10 cellular contexts compared by ENCODE assay signal in genomic region chr10:22379059-22379458, GRCh38. TPM values are rescaled to one million over a fixed set of nuclear protein-coding genes. Genes with fewer than 3 reads are reported as not detected.
DNase-seq lines count a peak whose midpoint lies in the region; ATAC-seq and TF ChIP-seq lines count a peak whose summit lies in the region.
"Had no signal": no experiment of that assay in that cellular context is flagged by ENCODE, and none has a peak within 500 bp of the region (broad histone marks: within the 10 kb centered on the region; RNA-seq: fewer than 3 reads in every experiment).

No MANE protein-coding gene starts in this region.

- peak overlapping the region; percentile 16 for H3K4me2 ChIP-seq in SU-DHL-6 (ENCODE audit: low read depth, low read length, poor library complexity, severe bottlenecking)

- no peaks in the 10 kb centered on the region for H3K79me2 ChIP-seq in SU-DHL-6 (ENCODE audit: insufficient read depth, low read length)

- H3K4me1 ChIP-seq in right lobe of liver = no peaks in the 10 kb centered on the region
- no peaks in the 10 kb centered on the region for H3K4me1 ChIP-seq in left ventricle myocardium inferior
- H3K4me1 ChIP-seq: right atrium auricular region had no signal

- WGBS in right lobe of liver (ENCODE audit: insufficient coverage, low coverage, low lambda C conversion rate, missing lambda C conversion rate) = 45% methylated on average over 2 of the region's 3 CpGs

- DNase-seq in stimulated activated CD4-positive, alpha-beta T cell treated with anti-CD3 and anti-CD28 coated beads, Interleukin-15, amount 100 ng/mL, for 24 hours = peak; percentile 73
- DNase-seq in right lobe of liver = no peak
- no peak for DNase-seq in left ventricle myocardium inferior
- no peak for DNase-seq in A172 (ENCODE audit: low spot score)

- H3F3A ChIP-seq in SU-DHL-6 (ENCODE audit: insufficient read depth) = no peaks in the 10 kb centered on the region

- no peak for TF ChIP-seq POLR2A in right lobe of liver (IDR thresholded peaks at IDR 0.05)

- H3K9me3 ChIP-seq in SU-DHL-6 (ENCODE audit: insufficient read depth, low read length) (no peaks in the 10 kb centered on the region), right lobe of liver (no peaks in the 10 kb centered on the region), left ventricle myocardium inferior (replicated peaks) (no peaks in the 10 kb centered on the region)
- H3K9me3 ChIP-seq: right atrium auricular region had no signal

- intact Hi-C loops in right lobe of liver (cut with DNase I) (no loop called here), left ventricle myocardium inferior (cut with micrococcal nuclease) (no loop called here)

- H3K27ac ChIP-seq in SU-DHL-6 (ENCODE audit: low read depth, low read length) (no peak overlapping the region), right lobe of liver (no peak overlapping the region), left ventricle myocardium inferior (replicated peaks) (no peak overlapping the region)
- H3K27ac ChIP-seq: right atrium auricular region had no signal

- no peaks in the 10 kb centered on the region for H3K27me3 ChIP-seq in SU-DHL-6 (ENCODE audit: low read length)
- no peaks in the 10 kb centered on the region for H3K27me3 ChIP-seq in right lobe of liver
- H3K27me3 ChIP-seq in left ventricle myocardium inferior (ENCODE audit: low read depth) = no peaks in the 10 kb centered on the region
- H3K27me3 ChIP-seq: right atrium auricular region had no signal

- H3K4me3 ChIP-seq in SU-DHL-6 (ENCODE audit: insufficient read depth, low read length, poor library complexity, severe bottlenecking) (no peak overlapping the region), right lobe of liver (no peak overlapping the region), left ventricle myocardium inferior (no peak overlapping the region)
- H3K4me3 ChIP-seq: right atrium auricular region had no signal

- TF ChIP-seq CTCF in SU-DHL-6 (IDR thresholded peaks at IDR 0.05; ENCODE audit: insufficient read depth, low read length, poor library complexity, severe bottlenecking) = no peak
- no peak for TF ChIP-seq CTCF in right lobe of liver (IDR thresholded peaks at IDR 0.05)
- TF ChIP-seq CTCF in left ventricle myocardium inferior (IDR thresholded peaks at IDR 0.05; ENCODE audit: borderline replicate concordance) = no peak

- ATAC-seq in GM18858 (IDR thresholded peaks at IDR 0.05; ENCODE audit: unreplicated experiment) = peak; percentile 58
- ATAC-seq in HG02610 (IDR thresholded peaks at IDR 0.05; ENCODE audit: unreplicated experiment) = peak; percentile 58
- no peak for ATAC-seq in right lobe of liver
- no peak for ATAC-seq in HG03097 (IDR thresholded peaks at IDR 0.05; ENCODE audit: low FRiP score, unreplicated experiment)

- H2AFZ ChIP-seq in SU-DHL-6 (ENCODE audit: low read depth, low read length, severe bottlenecking) = no peak overlapping the region

- H3K36me3 ChIP-seq in SU-DHL-6 (ENCODE audit: low read length) = no peaks in the 10 kb centered on the region
- H3K36me3 ChIP-seq in right lobe of liver = no peaks in the 10 kb centered on the region
- no peaks in the 10 kb centered on the region for H3K36me3 ChIP-seq in left ventricle myocardium inferior
- H3K36me3 ChIP-seq: right atrium auricular region had no signal

- H4K20me1 ChIP-seq in SU-DHL-6 (ENCODE audit: low read depth, low read length) = no peaks in the 10 kb centered on the region

- H3K9me2 ChIP-seq in SU-DHL-6 (replicated peaks; ENCODE audit: insufficient read depth, low read length) = no peaks in the 10 kb centered on the region

- H3K9ac ChIP-seq in SU-DHL-6 (ENCODE audit: low read length) = no peak overlapping the region

RNA-seq across cellular contexts. Expression of gene SPAG6, which starts 33.8 kb away (rescaled TPM):
- total RNA-seq in right lobe of liver (not detected), left ventricle myocardium inferior (not detected)
- not detected in 2 replicates for total RNA-seq in A172 (2014; rRNA removed; shearing (Covaris generic))
- total RNA-seq: glomerular endothelial cell, right atrium auricular region had no signal

RNA-seq across cellular contexts. Expression of gene BMI1, which starts 58.2 kb away (rescaled TPM):
- total RNA-seq in right lobe of liver = 10 to 100 TPM; 23.7 to 36.6 (median 27.8) TPM
- total RNA-seq in left ventricle myocardium inferior = 33.3 TPM
- 116 and 120 TPM in 2 replicates for total RNA-seq in A172 (2014; rRNA removed; shearing (Covaris generic))

Comparison
In these comparisons a context has a peak if more than half of its experiments do, and no peak if none do; other contexts are left out.
1. ATAC-seq: peak in GM18858 (single experiment) and HG02610 (single experiment); none in right lobe of liver (0 of 4) and HG03097 (single experiment).